1 cellular context compared by ENCODE assay signal in the genomic region with DNA sequence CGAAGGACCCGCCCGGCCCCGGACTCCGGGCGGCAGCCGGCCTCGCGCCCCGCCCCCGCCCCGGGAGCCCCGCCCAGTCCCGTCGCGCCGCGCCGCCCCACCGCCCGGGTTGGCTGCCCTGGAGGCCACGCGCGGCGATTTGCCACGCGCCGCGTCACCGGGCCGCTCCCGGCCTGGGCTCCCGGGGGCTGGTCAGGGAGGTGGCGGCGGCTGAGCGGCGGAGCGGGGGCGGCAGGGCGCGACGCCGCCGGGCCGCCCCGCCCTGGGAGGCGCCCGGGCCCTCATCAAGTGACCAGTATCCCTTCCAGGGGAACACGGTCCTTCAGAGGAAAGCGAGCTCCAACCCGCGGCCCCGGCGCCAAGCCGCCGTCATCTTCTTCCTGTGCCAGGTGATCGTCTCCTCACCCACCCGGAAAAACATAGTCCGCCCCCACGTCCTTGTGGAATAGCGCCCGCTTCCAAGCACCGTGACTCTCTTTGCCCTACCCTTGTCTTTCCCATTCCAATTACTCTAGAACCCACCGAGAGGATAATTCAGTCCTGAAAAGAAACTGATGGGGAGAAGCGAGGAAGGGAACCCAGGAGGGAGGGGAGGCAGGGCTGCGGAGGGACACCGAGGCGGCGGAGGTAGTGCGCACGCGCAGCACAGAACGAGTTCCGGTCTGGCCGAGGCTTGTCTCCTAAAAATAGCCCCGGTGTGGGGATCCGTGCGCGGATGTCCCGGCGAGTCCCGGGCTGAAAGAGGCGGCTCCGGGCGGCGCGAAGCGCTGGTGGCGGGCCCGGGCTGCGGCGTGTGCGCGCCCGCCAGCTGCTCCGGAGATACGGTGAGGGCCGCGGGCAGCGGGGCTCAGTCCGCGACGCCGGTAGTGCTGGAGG.
A peak's percentile ranks its signal among the peaks of the same experiment; 100 is the strongest.
TF ChIP-seq lines count a peak whose summit lies in the region.

A gene (plus strand): TSS at position 704 of the 876 bp plus-strand sequence. CDS start 67,136 bp downstream, outside the sequence.

TF ChIP-seq in HepG2, 621 proteins besides CTCF, POLR2A, EP300 and RAD21 (continued from another document and continues in another):
- TF ChIP-seq, protein P1, sequence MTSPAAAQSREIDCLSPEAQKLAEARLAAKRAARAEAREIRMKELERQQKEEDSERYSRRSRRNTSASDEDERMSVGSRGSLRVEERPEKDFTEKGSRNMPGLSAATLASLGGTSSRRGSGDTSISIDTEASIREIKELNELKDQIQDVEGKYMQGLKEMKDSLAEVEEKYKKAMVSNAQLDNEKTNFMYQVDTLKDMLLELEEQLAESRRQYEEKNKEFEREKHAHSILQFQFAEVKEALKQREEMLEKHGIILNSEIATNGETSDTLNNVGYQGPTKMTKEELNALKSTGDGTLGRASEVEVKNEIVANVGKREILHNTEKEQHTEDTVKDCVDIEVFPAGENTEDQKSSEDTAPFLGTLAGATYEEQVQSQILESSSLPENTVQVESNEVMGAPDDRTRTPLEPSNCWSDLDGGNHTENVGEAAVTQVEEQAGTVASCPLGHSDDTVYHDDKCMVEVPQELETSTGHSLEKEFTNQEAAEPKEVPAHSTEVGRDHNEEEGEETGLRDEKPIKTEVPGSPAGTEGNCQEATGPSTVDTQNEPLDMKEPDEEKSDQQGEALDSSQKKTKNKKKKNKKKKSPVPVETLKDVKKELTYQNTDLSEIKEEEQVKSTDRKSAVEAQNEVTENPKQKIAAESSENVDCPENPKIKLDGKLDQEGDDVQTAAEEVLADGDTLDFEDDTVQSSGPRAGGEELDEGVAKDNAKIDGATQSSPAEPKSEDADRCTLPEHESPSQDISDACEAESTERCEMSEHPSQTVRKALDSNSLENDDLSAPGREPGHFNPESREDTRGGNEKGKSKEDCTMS (CRISPR knock-in tag; conservative IDR thresholded peaks at IDR 0.05): no peak
- 0 out of 2 replicates have a peak, but pooled peaks have one; percentile 19 for TF ChIP-seq ZNF24 (IDR thresholded peaks at IDR 0.05)
- 0 out of 2 replicates have a peak, but pooled peaks have one; percentile 34 for TF ChIP-seq MAF1 (CRISPR knock-in tag; IDR thresholded peaks at IDR 0.05; ENCODE audit: borderline replicate concordance)
- TF ChIP-seq ZNF543 (CRISPR knock-in tag; IDR thresholded peaks at IDR 0.05): no peak
- TF ChIP-seq, protein P2, sequence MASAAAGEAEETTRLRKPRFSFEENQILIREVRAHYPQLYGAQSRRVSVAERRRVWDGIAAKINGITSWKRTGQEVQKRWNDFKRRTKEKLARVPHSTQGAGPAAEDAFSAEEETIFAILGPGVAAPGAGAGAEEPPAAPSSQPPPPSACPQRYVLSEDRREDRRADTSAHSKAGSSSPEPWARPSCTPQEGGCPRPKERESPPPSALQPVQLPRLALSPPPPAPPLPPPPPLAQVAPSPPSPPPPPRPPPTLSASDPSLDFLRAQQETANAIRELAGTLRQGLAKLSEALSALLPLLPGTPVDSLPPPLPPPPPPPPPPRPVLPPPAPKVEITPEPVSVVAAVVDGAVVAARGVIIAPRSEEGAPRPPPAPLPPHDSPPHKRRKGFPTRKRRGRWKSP (CRISPR knock-in tag; IDR thresholded peaks at IDR 0.05): peak; percentile 67; the same call in 1 of the 2 replicates
- TF ChIP-seq ZNF577 (CRISPR knock-in tag; IDR thresholded peaks at IDR 0.05; ENCODE audit: borderline replicate concordance, low read depth): no peak
- peak; percentile 36; the same call in 1 of the 2 replicates for TF ChIP-seq TBX3 (IDR thresholded peaks at IDR 0.05; ENCODE audit: borderline replicate concordance)
- TF ChIP-seq XRCC5 (optimal IDR thresholded peaks at IDR 0.05; ENCODE audit: low read length): peak; percentile 87
- TF ChIP-seq SAFB2 (CRISPR knock-in tag; IDR thresholded peaks at IDR 0.05; ENCODE audit: borderline replicate concordance, low read depth): no peak
- peak; percentile 81 for TF ChIP-seq ERF (CRISPR knock-in tag; IDR thresholded peaks at IDR 0.05)
- TF ChIP-seq, protein P3, sequence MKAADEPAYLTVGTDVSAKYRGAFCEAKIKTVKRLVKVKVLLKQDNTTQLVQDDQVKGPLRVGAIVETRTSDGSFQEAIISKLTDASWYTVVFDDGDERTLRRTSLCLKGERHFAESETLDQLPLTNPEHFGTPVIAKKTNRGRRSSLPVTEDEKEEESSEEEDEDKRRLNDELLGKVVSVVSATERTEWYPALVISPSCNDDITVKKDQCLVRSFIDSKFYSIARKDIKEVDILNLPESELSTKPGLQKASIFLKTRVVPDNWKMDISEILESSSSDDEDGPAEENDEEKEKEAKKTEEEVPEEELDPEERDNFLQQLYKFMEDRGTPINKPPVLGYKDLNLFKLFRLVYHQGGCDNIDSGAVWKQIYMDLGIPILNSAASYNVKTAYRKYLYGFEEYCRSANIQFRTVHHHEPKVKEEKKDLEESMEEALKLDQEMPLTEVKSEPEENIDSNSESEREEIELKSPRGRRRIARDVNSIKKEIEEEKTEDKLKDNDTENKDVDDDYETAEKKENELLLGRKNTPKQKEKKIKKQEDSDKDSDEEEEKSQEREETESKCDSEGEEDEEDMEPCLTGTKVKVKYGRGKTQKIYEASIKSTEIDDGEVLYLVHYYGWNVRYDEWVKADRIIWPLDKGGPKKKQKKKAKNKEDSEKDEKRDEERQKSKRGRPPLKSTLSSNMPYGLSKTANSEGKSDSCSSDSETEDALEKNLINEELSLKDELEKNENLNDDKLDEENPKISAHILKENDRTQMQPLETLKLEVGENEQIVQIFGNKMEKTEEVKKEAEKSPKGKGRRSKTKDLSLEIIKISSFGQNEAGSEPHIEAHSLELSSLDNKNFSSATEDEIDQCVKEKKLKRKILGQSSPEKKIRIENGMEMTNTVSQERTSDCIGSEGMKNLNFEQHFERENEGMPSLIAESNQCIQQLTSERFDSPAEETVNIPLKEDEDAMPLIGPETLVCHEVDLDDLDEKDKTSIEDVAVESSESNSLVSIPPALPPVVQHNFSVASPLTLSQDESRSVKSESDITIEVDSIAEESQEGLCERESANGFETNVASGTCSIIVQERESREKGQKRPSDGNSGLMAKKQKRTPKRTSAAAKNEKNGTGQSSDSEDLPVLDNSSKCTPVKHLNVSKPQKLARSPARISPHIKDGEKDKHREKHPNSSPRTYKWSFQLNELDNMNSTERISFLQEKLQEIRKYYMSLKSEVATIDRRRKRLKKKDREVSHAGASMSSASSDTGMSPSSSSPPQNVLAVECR (CRISPR knock-in tag; IDR thresholded peaks at IDR 0.05; ENCODE audit: borderline replicate concordance): peak; percentile 71; the same call in 1 of the 2 replicates
- peak; percentile 99 for TF ChIP-seq MEF2D (CRISPR knock-in tag; IDR thresholded peaks at IDR 0.05)
- TF ChIP-seq, protein P4, sequence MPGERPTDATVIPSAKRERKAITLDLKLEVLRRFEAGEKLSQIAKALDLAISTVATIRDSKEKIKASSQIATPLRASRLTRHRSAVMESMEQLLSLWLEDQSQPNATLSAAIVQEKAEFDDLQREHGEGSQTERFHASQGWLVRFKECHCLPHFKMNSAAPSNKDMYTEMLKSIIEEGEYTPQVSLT (CRISPR knock-in tag; IDR thresholded peaks at IDR 0.05; ENCODE audit: borderline replicate concordance, low read depth): no peak
- 0 out of 2 replicates have a peak, but pooled peaks have one; percentile 56 for TF ChIP-seq ZFP37 (CRISPR knock-in tag; IDR thresholded peaks at IDR 0.05; ENCODE audit: borderline replicate concordance)
- TF ChIP-seq, protein P5, sequence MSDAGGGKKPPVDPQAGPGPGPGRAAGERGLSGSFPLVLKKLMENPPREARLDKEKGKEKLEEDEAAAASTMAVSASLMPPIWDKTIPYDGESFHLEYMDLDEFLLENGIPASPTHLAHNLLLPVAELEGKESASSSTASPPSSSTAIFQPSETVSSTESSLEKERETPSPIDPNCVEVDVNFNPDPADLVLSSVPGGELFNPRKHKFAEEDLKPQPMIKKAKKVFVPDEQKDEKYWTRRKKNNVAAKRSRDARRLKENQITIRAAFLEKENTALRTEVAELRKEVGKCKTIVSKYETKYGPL (CRISPR knock-in tag; IDR thresholded peaks at IDR 0.05): 0 out of 2 replicates have a peak, but pooled peaks have one; percentile 48
- TF ChIP-seq, protein P6, sequence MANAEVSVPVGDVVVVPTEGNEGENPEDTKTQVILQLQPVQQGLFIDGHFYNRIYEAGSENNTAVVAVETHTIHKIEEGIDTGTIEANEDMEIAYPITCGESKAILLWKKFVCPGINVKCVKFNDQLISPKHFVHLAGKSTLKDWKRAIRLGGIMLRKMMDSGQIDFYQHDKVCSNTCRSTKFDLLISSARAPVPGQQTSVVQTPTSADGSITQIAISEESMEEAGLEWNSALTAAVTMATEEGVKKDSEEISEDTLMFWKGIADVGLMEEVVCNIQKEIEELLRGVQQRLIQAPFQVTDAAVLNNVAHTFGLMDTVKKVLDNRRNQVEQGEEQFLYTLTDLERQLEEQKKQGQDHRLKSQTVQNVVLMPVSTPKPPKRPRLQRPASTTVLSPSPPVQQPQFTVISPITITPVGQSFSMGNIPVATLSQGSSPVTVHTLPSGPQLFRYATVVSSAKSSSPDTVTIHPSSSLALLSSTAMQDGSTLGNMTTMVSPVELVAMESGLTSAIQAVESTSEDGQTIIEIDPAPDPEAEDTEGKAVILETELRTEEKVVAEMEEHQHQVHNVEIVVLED (CRISPR knock-in tag; IDR thresholded peaks at IDR 0.05; ENCODE audit: borderline replicate concordance): peak; percentile 37
- no peak for TF ChIP-seq ZNF230 (CRISPR knock-in tag; IDR thresholded peaks at IDR 0.05)
- TF ChIP-seq HNRNPK (IDR thresholded peaks at IDR 0.05; ENCODE audit: low read depth, low read length, poor library complexity, severe bottlenecking): peak; percentile 89
- TF ChIP-seq, protein P7, sequence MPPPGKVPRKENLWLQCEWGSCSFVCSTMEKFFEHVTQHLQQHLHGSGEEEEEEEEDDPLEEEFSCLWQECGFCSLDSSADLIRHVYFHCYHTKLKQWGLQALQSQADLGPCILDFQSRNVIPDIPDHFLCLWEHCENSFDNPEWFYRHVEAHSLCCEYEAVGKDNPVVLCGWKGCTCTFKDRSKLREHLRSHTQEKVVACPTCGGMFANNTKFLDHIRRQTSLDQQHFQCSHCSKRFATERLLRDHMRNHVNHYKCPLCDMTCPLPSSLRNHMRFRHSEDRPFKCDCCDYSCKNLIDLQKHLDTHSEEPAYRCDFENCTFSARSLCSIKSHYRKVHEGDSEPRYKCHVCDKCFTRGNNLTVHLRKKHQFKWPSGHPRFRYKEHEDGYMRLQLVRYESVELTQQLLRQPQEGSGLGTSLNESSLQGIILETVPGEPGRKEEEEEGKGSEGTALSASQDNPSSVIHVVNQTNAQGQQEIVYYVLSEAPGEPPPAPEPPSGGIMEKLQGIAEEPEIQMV (CRISPR knock-in tag; IDR thresholded peaks at IDR 0.05; ENCODE audit: low read depth): peak; percentile 44; the same call in 1 of the 2 replicates
- TF ChIP-seq, protein P8, sequence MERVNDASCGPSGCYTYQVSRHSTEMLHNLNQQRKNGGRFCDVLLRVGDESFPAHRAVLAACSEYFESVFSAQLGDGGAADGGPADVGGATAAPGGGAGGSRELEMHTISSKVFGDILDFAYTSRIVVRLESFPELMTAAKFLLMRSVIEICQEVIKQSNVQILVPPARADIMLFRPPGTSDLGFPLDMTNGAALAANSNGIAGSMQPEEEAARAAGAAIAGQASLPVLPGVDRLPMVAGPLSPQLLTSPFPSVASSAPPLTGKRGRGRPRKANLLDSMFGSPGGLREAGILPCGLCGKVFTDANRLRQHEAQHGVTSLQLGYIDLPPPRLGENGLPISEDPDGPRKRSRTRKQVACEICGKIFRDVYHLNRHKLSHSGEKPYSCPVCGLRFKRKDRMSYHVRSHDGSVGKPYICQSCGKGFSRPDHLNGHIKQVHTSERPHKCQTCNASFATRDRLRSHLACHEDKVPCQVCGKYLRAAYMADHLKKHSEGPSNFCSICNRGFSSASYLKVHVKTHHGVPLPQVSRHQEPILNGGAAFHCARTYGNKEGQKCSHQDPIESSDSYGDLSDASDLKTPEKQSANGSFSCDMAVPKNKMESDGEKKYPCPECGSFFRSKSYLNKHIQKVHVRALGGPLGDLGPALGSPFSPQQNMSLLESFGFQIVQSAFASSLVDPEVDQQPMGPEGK (CRISPR knock-in tag; IDR thresholded peaks at IDR 0.05): peak; percentile 84
- TF ChIP-seq TAF1 (CRISPR knock-in tag; IDR thresholded peaks at IDR 0.05): peak; percentile 76
- no peak for TF ChIP-seq SMARCC2 (IDR thresholded peaks at IDR 0.05)
- no peak for TF ChIP-seq ZSCAN25 (CRISPR knock-in tag; IDR thresholded peaks at IDR 0.05)
- TF ChIP-seq HMG20B (CRISPR knock-in tag; conservative IDR thresholded peaks at IDR 0.05): 0 out of 2 replicates have a peak, but pooled peaks have one; percentile 45
- peak; percentile 93 for TF ChIP-seq HNRNPLL (IDR thresholded peaks at IDR 0.05; ENCODE audit: low read depth, low read length, poor library complexity, severe bottlenecking)
- TF ChIP-seq, protein P9, sequence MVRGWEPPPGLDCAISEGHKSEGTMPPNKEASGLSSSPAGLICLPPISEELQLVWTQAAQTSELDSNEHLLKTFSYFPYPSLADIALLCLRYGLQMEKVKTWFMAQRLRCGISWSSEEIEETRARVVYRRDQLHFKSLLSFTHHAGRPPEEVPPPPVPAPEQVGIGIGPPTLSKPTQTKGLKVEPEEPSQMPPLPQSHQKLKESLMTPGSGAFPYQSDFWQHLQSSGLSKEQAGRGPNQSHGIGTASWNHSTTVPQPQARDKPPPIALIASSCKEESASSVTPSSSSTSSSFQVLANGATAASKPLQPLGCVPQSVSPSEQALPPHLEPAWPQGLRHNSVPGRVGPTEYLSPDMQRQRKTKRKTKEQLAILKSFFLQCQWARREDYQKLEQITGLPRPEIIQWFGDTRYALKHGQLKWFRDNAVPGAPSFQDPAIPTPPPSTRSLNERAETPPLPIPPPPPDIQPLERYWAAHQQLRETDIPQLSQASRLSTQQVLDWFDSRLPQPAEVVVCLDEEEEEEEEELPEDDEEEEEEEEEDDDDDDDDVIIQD (CRISPR knock-in tag; IDR thresholded peaks at IDR 0.05; ENCODE audit: low read depth): peak; percentile 65; the same call in 1 of the 2 replicates
- TF ChIP-seq MTF1 (CRISPR knock-in tag; IDR thresholded peaks at IDR 0.05): no peak
- TF ChIP-seq, protein P10, sequence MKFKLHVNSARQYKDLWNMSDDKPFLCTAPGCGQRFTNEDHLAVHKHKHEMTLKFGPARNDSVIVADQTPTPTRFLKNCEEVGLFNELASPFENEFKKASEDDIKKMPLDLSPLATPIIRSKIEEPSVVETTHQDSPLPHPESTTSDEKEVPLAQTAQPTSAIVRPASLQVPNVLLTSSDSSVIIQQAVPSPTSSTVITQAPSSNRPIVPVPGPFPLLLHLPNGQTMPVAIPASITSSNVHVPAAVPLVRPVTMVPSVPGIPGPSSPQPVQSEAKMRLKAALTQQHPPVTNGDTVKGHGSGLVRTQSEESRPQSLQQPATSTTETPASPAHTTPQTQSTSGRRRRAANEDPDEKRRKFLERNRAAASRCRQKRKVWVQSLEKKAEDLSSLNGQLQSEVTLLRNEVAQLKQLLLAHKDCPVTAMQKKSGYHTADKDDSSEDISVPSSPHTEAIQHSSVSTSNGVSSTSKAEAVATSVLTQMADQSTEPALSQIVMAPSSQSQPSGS (CRISPR knock-in tag; IDR thresholded peaks at IDR 0.05): no peak
- peak; percentile 56; the same call in 1 of the 2 replicates for TF ChIP-seq ISL2 (CRISPR knock-in tag; IDR thresholded peaks at IDR 0.05)
- TF ChIP-seq ZNF235 (CRISPR knock-in tag; IDR thresholded peaks at IDR 0.05; ENCODE audit: borderline replicate concordance): no peak
- TF ChIP-seq ZMYM3 (CRISPR knock-in tag; IDR thresholded peaks at IDR 0.05): 0 out of 2 replicates have a peak, but pooled peaks have one; percentile 22
- TF ChIP-seq, protein P11, sequence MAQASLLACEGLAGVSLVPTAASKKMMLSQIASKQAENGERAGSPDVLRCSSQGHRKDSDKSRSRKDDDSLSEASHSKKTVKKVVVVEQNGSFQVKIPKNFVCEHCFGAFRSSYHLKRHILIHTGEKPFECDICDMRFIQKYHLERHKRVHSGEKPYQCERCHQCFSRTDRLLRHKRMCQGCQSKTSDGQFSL (CRISPR knock-in tag; IDR thresholded peaks at IDR 0.05): no peak
